Comparison of ENCODE assay signal across 18 cellular contexts in the genomic region with DNA sequence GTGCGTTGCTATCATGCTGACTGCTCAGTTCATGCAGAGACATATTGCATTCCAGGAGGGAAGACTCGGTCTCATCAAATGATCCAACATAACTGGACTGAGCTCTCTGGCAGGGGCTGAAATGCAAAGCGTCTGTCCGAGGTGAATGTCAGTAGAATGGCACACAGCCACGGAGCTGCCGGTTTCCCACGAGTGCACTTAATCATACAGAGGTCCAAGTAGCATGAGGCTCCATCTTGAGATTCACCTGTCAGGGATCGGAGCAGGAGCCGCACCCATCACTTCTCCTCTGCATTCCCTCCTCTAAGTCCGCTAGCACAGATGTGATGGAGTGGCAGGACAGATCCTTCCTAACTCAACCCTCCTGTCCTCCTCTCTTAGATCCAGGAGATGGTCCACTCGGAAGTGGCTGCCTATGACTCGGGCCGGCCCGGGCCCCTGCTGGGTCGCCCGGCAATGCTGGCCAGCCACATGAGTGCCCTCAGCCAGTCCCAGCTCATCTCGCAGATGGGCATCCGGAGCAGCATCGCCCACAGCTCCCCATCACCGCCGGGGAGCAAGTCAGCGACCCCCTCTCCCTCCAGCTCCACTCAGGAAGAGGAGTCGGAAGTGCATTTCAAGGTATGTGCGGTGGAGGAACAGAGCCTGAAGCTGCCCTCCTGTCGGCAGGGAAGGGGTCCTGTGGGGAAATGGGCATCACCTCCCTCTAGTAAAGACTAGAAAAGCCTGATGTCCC.
"Had no signal": no experiment of that assay in that cellular context is flagged by ENCODE, and none has a peak within 500 bp of the region (broad histone marks: within the 10 kb centered on the region; RNA-seq: fewer than 3 reads in every experiment).

No MANE protein-coding gene starts in this region.

- H3K4me1 ChIP-seq: adrenal gland, pancreas, SJCRH30, suprapubic skin had no signal

- H3K9me3 ChIP-seq: adrenal gland, pancreas, SJCRH30, suprapubic skin had no signal

- H3K36me3 ChIP-seq: adrenal gland, pancreas, SJCRH30, suprapubic skin had no signal

- DNase-seq: activated B cell treated with CpG ODN at 0.5 μM for 24 hours; activated CD4-positive, alpha-beta T cell treated with anti-CD3 and anti-CD28 coated beads for 48 hours; activated CD8-positive, alpha-beta T cell treated with anti-CD3 and anti-CD28 coated beads for 36 hours; activated naive CD4-positive, alpha-beta T cell treated with anti-CD3 and anti-CD28 coated beads for 36 hours; kidney; SJCRH30; stimulated activated CD4-positive, alpha-beta T cell treated with anti-CD3 and anti-CD28 coated beads, Interleukin-4, amount 100 ng/mL, for 24 hours; stimulated activated naive CD4-positive, alpha-beta T cell; T-helper 17 cell; trophoblast cell had no signal

- H3K4me1 Mint-ChIP-seq: activated B cell treated with CpG ODN at 0.5 μM for 24 hours, neural crest cell had no signal

- H3K27me3 ChIP-seq: adrenal gland, hepatocyte, pancreas, SJCRH30 had no signal

- H3K4me3 ChIP-seq: adrenal gland, hepatocyte, lung, pancreas, SJCRH30, skin epidermis, suprapubic skin had no signal

- H3K27ac ChIP-seq: adrenal gland, hepatocyte, pancreas, SJCRH30, skin epidermis, suprapubic skin had no signal

- H3K4me3 Mint-ChIP-seq: activated B cell treated with CpG ODN at 0.5 μM for 24 hours; activated CD8-positive, alpha-beta T cell treated with anti-CD3 and anti-CD28 coated beads for 36 hours; activated naive CD4-positive, alpha-beta T cell treated with anti-CD3 and anti-CD28 coated beads for 36 hours; activated T-helper 1 cell treated with anti-CD3 and anti-CD28 coated beads, Interleukin-12 subunit alpha, Interleukin-12 subunit beta, Interleukin-2, Interleukin-4 antibody, amounts not matched to agents 30 ng/mL and 10 ng/mL and 1 ng/mL, durations not matched to agents 14 hours and 24 hours and 36 hours; neural crest cell; T-helper 17 cell had no signal

- ATAC-seq: activated CD8-positive, alpha-beta T cell treated with anti-CD3 and anti-CD28 coated beads for 36 hours; pancreas; T-helper 17 cell had no signal

- H3K27ac Mint-ChIP-seq: activated B cell treated with CpG ODN at 0.5 μM for 24 hours; activated CD8-positive, alpha-beta T cell treated with anti-CD3 and anti-CD28 coated beads for 36 hours; activated naive CD4-positive, alpha-beta T cell treated with anti-CD3 and anti-CD28 coated beads for 36 hours; activated T-helper 1 cell treated with anti-CD3 and anti-CD28 coated beads, Interleukin-12 subunit alpha, Interleukin-12 subunit beta, Interleukin-2, Interleukin-4 antibody, amounts not matched to agents 30 ng/mL and 10 ng/mL and 1 ng/mL, durations not matched to agents 14 hours and 24 hours and 36 hours; T-helper 17 cell had no signal

- H3K27me3 Mint-ChIP-seq: activated B cell treated with CpG ODN at 0.5 μM for 24 hours; activated CD8-positive, alpha-beta T cell treated with anti-CD3 and anti-CD28 coated beads for 36 hours had no signal

- H3K9me3 Mint-ChIP-seq: activated B cell treated with CpG ODN at 0.5 μM for 24 hours; activated CD8-positive, alpha-beta T cell treated with anti-CD3 and anti-CD28 coated beads for 36 hours; activated naive CD4-positive, alpha-beta T cell treated with anti-CD3 and anti-CD28 coated beads for 36 hours; activated T-helper 1 cell treated with anti-CD3 and anti-CD28 coated beads, Interleukin-12 subunit alpha, Interleukin-12 subunit beta, Interleukin-2, Interleukin-4 antibody, amounts not matched to agents 30 ng/mL and 10 ng/mL and 1 ng/mL, durations not matched to agents 14 hours and 24 hours and 36 hours; neural crest cell had no signal
